1 cellular context compared by ENCODE assay signal in the genomic region with DNA sequence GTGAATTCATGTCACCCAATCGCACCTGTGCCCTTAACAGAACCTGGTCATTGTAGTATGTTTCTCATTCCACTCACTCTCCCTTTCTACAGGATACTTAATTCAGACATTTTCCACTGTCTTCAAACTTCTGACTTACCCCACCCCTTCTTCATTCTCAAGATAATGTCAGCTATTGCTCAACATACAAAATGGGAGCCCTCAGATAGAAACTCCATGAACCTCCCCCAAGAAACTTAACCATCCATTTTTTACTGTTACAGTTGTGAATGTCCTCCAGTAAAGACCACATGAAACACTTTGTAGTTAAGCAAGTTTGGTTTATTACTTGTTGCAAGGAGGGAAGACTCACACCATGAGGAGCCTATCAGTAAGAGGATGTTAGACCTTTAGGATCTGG.
TF ChIP-seq lines count a peak whose summit lies in the region.

No MANE protein-coding gene starts in this region.

TF ChIP-seq in K562, 482 proteins besides CTCF, POLR2A, EP300 and RAD21:
- TF ChIP-seq, protein P1, sequence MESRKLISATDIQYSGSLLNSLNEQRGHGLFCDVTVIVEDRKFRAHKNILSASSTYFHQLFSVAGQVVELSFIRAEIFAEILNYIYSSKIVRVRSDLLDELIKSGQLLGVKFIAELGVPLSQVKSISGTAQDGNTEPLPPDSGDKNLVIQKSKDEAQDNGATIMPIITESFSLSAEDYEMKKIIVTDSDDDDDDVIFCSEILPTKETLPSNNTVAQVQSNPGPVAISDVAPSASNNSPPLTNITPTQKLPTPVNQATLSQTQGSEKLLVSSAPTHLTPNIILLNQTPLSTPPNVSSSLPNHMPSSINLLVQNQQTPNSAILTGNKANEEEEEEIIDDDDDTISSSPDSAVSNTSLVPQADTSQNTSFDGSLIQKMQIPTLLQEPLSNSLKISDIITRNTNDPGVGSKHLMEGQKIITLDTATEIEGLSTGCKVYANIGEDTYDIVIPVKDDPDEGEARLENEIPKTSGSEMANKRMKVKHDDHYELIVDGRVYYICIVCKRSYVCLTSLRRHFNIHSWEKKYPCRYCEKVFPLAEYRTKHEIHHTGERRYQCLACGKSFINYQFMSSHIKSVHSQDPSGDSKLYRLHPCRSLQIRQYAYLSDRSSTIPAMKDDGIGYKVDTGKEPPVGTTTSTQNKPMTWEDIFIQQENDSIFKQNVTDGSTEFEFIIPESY (CRISPR knock-in tag; IDR thresholded peaks at IDR 0.05): no peak
- TF ChIP-seq, protein P2, sequence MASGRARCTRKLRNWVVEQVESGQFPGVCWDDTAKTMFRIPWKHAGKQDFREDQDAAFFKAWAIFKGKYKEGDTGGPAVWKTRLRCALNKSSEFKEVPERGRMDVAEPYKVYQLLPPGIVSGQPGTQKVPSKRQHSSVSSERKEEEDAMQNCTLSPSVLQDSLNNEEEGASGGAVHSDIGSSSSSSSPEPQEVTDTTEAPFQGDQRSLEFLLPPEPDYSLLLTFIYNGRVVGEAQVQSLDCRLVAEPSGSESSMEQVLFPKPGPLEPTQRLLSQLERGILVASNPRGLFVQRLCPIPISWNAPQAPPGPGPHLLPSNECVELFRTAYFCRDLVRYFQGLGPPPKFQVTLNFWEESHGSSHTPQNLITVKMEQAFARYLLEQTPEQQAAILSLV (tag; IDR thresholded peaks at IDR 0.05): 0 out of 2 replicates have a peak, but pooled peaks have one; percentile 61
- no peak for TF ChIP-seq ZNF830 (CRISPR knock-in tag; IDR thresholded peaks at IDR 0.05)
- no peak for TF ChIP-seq CSDE1 (IDR thresholded peaks at IDR 0.05)
- TF ChIP-seq, protein P3, sequence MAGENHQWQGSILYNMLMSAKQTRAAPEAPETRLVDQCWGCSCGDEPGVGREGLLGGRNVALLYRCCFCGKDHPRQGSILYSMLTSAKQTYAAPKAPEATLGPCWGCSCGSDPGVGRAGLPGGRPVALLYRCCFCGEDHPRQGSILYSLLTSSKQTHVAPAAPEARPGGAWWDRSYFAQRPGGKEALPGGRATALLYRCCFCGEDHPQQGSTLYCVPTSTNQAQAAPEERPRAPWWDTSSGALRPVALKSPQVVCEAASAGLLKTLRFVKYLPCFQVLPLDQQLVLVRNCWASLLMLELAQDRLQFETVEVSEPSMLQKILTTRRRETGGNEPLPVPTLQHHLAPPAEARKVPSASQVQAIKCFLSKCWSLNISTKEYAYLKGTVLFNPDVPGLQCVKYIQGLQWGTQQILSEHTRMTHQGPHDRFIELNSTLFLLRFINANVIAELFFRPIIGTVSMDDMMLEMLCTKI (IDR thresholded peaks at IDR 0.05; ENCODE audit: partially characterized antibody): no peak
- TF ChIP-seq CEBPB (tag; IDR thresholded peaks at IDR 0.05): peak; percentile 95
- no peak for TF ChIP-seq KLF1 (tag; IDR thresholded peaks at IDR 0.05)
- TF ChIP-seq MYNN (IDR thresholded peaks at IDR 0.05): no peak
- no peak for TF ChIP-seq MYNN (CRISPR knock-in tag; IDR thresholded peaks at IDR 0.05)
- TF ChIP-seq, protein P4, sequence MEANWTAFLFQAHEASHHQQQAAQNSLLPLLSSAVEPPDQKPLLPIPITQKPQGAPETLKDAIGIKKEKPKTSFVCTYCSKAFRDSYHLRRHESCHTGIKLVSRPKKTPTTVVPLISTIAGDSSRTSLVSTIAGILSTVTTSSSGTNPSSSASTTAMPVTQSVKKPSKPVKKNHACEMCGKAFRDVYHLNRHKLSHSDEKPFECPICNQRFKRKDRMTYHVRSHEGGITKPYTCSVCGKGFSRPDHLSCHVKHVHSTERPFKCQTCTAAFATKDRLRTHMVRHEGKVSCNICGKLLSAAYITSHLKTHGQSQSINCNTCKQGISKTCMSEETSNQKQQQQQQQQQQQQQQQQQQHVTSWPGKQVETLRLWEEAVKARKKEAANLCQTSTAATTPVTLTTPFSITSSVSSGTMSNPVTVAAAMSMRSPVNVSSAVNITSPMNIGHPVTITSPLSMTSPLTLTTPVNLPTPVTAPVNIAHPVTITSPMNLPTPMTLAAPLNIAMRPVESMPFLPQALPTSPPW (CRISPR knock-in tag; IDR thresholded peaks at IDR 0.05): peak; percentile 22; the same call in 1 of the 2 replicates
- TF ChIP-seq CEBPG (CRISPR knock-in tag; IDR thresholded peaks at IDR 0.05): peak; percentile 45; the same call in 1 of the 2 replicates
- peak; percentile 71 to 84 for TF ChIP-seq CEBPG (tag; conservative IDR thresholded peaks at IDR 0.05 in 1 of 2, IDR thresholded peaks at IDR 0.05 in 1 of 2)
